8 cellular contexts compared by ENCODE assay signal in the genomic region with DNA sequence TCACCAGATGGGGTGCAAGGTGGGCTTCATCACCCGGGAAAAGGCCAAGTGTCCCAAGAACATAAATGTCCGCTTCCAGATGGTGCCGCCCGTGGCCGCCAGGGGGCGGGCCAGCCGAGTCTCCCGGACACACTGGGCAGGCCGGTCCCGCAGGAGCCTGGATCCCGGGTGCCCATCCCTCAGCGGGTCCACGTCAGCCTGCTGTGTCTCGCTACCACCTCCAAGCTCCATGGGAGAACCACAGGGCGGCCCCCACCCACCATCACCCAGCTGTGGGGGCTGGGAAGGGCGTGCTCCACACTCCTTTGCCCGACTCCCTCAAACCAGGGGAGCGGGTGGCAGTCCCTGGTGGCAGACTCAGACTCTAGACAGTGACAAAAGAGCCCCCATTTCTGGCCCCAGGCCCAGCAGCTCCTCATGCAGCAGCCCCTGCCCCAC. TPM values are rescaled to one million over a fixed set of nuclear protein-coding genes. Genes with fewer than 3 reads are reported as not detected.
A peak's percentile ranks its signal among the peaks of the same experiment; 100 is the strongest.
DNase-seq lines count a peak whose midpoint lies in the region; ATAC-seq and TF ChIP-seq lines count a peak whose summit lies in the region.

No MANE protein-coding gene starts in this region.

- H3K4me1 Mint-ChIP-seq in activated B cell treated with CpG ODN at 0.5 μM for 24 hours = peaks cover 15% of the 10 kb centered on the region

- no peak overlapping the region for H3K4me3 ChIP-seq in MM.1S (ENCODE audit: low read length)
- no peak overlapping the region for H3K4me3 ChIP-seq in mammary epithelial cell (replicated peaks in 1 of 3; ENCODE audit: insufficient read depth in 1 of 3, low read depth in 2 of 3, low read length in 3 of 3)

- no peak overlapping the region for H3K4me2 ChIP-seq in MM.1S (ENCODE audit: low read depth, low read length)
- no peak overlapping the region for H3K4me2 ChIP-seq in mammary epithelial cell (ENCODE audit: insufficient read depth, low read depth, low read length)

- peaks cover 24% of the 10 kb centered on the region for H3K27me3 ChIP-seq in MM.1S (replicated peaks; ENCODE audit: insufficient read depth, low read length)
- H3K27me3 ChIP-seq in mammary epithelial cell (ENCODE audit: insufficient read depth, low read length) = no peaks in the 10 kb centered on the region

- H3K4me1 ChIP-seq in MM.1S (ENCODE audit: low read length) (no peaks in the 10 kb centered on the region), mammary epithelial cell (ENCODE audit: insufficient read depth, low read length) (peaks cover 22% of the 10 kb centered on the region)

- H2AFZ ChIP-seq in MM.1S (ENCODE audit: low read length) (no peak overlapping the region), mammary epithelial cell (ENCODE audit: low read depth, low read length) (no peak overlapping the region)

- no peaks in the 10 kb centered on the region for H3F3A ChIP-seq in MM.1S (ENCODE audit: insufficient read depth, low read length)

- DNase-seq in G401 (ENCODE audit: low spot score) = peak; percentile 63
- peak; percentile 28 for DNase-seq in MM.1S
- peak; percentile 69 for DNase-seq in activated B cell treated with CpG ODN at 0.5 μM for 24 hours
- DNase-seq in mammary epithelial cell = peak; percentile 28
- peak; percentile 68 for DNase-seq in kidney tubule cell (ENCODE audit: low spot score)
- DNase-seq in stimulated activated CD4-positive, alpha-beta T cell treated with anti-CD3 and anti-CD28 coated beads, Interleukin-4, amount 100 ng/mL, for 24 hours = peak; percentile 67

- H3K9ac ChIP-seq in MM.1S (ENCODE audit: low read length) (no peak overlapping the region), mammary epithelial cell (ENCODE audit: insufficient read depth, low read length) (no peak overlapping the region)

- BruUV-seq in mammary epithelial cell (replicated peaks; lab: Mats Ljungman, UMichigan) = no TSS peak

- H3K4me3 Mint-ChIP-seq in activated B cell treated with CpG ODN at 0.5 μM for 24 hours = no peak overlapping the region

- H3K79me2 ChIP-seq in MM.1S (ENCODE audit: low read length) (no peaks in the 10 kb centered on the region), mammary epithelial cell (ENCODE audit: insufficient read depth, low read length) (no peaks in the 10 kb centered on the region)

- intact Hi-C loops in activated B cell treated with CpG ODN at 0.5 μM for 24 hours (cut with micrococcal nuclease) (loop anchor here (1.0 to 5.0 kb wide), 5 partner anchors 79 to 325 kb away; partner anchors contain the start of gene TEDC1), mammary epithelial cell (cut with micrococcal nuclease) (loop anchor here (1.0 kb wide), 3 partner anchors 79 to 287 kb away; no protein-coding TSS in a partner anchor)

- WGBS in mammary epithelial cell (ENCODE audit: low coverage, missing lambda C conversion rate) = 14% methylated on average over 1 of the region's 18 CpGs

- H3K36me3 ChIP-seq in MM.1S (replicated peaks; ENCODE audit: insufficient read depth, low read length) (no peaks in the 10 kb centered on the region), mammary epithelial cell (ENCODE audit: insufficient read depth, low read length) (no peaks in the 10 kb centered on the region)

- CTCF ChIA-PET in activated B cell treated with CpG ODN at 0.5 μM for 24 hours (lab: Charles Lee) (no interaction called here), mammary epithelial cell (lab: Charles Lee; ENCODE audit: low non-redundant PET) (no interaction called here)

- no peak overlapping the region for H3K27ac Mint-ChIP-seq in activated B cell treated with CpG ODN at 0.5 μM for 24 hours

- ATAC-seq in activated B cell treated with CpG ODN at 0.5 μM for 24 hours (ENCODE audit: low read depth) (peak; percentile 54), HG03342 (IDR thresholded peaks at IDR 0.05; ENCODE audit: unreplicated experiment) (no peak), HG03135 (IDR thresholded peaks at IDR 0.05; ENCODE audit: unreplicated experiment) (no peak)

- dilution Hi-C loops in mammary epithelial cell (cut with HindIII; ENCODE audit: low sequenced_read_pairs) = no loop called here

- H4K20me1 ChIP-seq in MM.1S (ENCODE audit: insufficient read depth, low read length) (no peaks in the 10 kb centered on the region), mammary epithelial cell (ENCODE audit: insufficient read depth, low read length) (no peaks in the 10 kb centered on the region)

- no peaks in the 10 kb centered on the region for H3K9me2 ChIP-seq in MM.1S (replicated peaks; ENCODE audit: insufficient read depth, low read length)

- peak; percentile 62 for TF ChIP-seq CTCF in MM.1S (IDR thresholded peaks at IDR 0.05; ENCODE audit: low read length)
- peak; percentile 76 for TF ChIP-seq CTCF in activated B cell treated with CpG ODN at 0.5 μM for 24 hours (IDR thresholded peaks at IDR 0.05)
- peak; percentile 81 to 90 for TF ChIP-seq CTCF in mammary epithelial cell (conservative IDR thresholded peaks at IDR 0.05 in 1 of 2, IDR thresholded peaks at IDR 0.05 in 1 of 2; ENCODE audit: extremely low read depth in 1 of 2, insufficient read depth in 1 of 2, low read depth in 1 of 2, low read length in 2 of 2)

- no peaks in the 10 kb centered on the region for H3K36me3 Mint-ChIP-seq in activated B cell treated with CpG ODN at 0.5 μM for 24 hours (ENCODE audit: low read depth)

- no peaks in the 10 kb centered on the region for H3K9me3 Mint-ChIP-seq in activated B cell treated with CpG ODN at 0.5 μM for 24 hours

- peaks cover 23% of the 10 kb centered on the region for H3K27me3 Mint-ChIP-seq in activated B cell treated with CpG ODN at 0.5 μM for 24 hours

- H3K9me3 ChIP-seq in MM.1S (replicated peaks; ENCODE audit: insufficient read depth, low read length) (no peaks in the 10 kb centered on the region), mammary epithelial cell (replicated peaks; ENCODE audit: insufficient read depth, low read length) (no peaks in the 10 kb centered on the region)

- POLR2A ChIA-PET in activated B cell treated with CpG ODN at 0.5 μM for 24 hours (lab: Charles Lee) = no interaction called here

- in situ Hi-C loops in G401 (cut with HindIII; ENCODE audit: low sequenced_read_pairs) = no loop called here
- in situ Hi-C loops in mammary epithelial cell (cut with MboI; ENCODE audit: low sequenced_read_pairs in 2 of 2) = no loop called here

- H3K27ac ChIP-seq in MM.1S (ENCODE audit: low read length) (no peak overlapping the region), mammary epithelial cell (ENCODE audit: insufficient read depth, low read depth, low read length) (no peak overlapping the region)

RNA-seq across cellular contexts. Expression of gene NUDT14, which starts 22.0 kb away (rescaled TPM):
- total RNA-seq in G401 (2014; rRNA removed; shearing (Covaris generic)) = 39.0 and 46.0 TPM in 2 replicates
- total RNA-seq in activated B cell treated with CpG ODN at 0.5 μM for 24 hours (15.1 and 15.2 TPM in 2 replicates), mammary epithelial cell (10 to 100 TPM; 32.0 to 41.9 TPM)
- 19.8 TPM for polyA plus RNA-seq in mammary epithelial cell
- polyA minus RNA-seq in mammary epithelial cell = 23.2 TPM

RNA-seq across cellular contexts. Expression of gene JAG2, which starts 34.5 kb away (rescaled TPM):
- 8.6 and 17.2 TPM in 2 replicates for total RNA-seq in G401 (2014; rRNA removed; shearing (Covaris generic))
- total RNA-seq in activated B cell treated with CpG ODN at 0.5 μM for 24 hours = 0.07 and 0.44 TPM in 2 replicates
- total RNA-seq in mammary epithelial cell = 100 to 1,000 TPM in 1 of 2 donors, 10 to 100 TPM in 1; 75.2 to 124 TPM
- polyA plus RNA-seq in mammary epithelial cell = 42.6 TPM
- 67.1 TPM for polyA minus RNA-seq in mammary epithelial cell

RNA-seq across cellular contexts. Expression of gene BTBD6, which starts 45.3 kb away (rescaled TPM):
- total RNA-seq in G401 (2014; rRNA removed; shearing (Covaris generic)) = 40.4 and 42.6 TPM in 2 replicates
- 17.5 and 21.0 TPM in 2 replicates for total RNA-seq in activated B cell treated with CpG ODN at 0.5 μM for 24 hours
- 10 to 100 TPM; 37.0 to 48.0 TPM for total RNA-seq in mammary epithelial cell
- 45.9 TPM for polyA plus RNA-seq in mammary epithelial cell
- 54.2 TPM for polyA minus RNA-seq in mammary epithelial cell
